ENCODE assay signal across 15 cellular contexts in the genomic region with DNA sequence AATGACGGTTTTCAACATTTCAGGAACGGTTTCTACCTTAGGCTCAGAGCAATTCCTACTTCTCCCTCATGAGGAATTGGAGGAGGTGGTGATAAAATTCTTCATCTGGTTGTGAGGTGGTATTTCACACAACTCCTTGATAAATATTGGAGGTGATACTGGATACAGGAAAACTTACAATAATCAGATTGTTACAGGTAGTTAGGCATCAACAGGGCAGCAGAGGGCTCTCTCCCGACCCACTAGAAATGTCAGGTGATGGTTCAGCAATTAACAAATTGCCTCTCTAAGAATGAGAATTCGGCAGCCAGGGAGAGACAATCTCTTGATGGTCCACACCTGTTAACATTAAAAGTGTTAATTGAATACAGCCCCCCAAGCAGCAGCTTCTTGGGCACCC. TPM values are rescaled to one million over a fixed set of nuclear protein-coding genes. Genes with fewer than 3 reads are reported as not detected.
A peak's percentile ranks its signal among the peaks of the same experiment; 100 is the strongest.
DNase-seq lines count a peak whose midpoint lies in the region; TF ChIP-seq lines count a peak whose summit lies in the region.
"Had no signal": no experiment of that assay in that cellular context is flagged by ENCODE, and none has a peak within 500 bp of the region (broad histone marks: within the 10 kb centered on the region; RNA-seq: fewer than 3 reads in every experiment).

No MANE protein-coding gene starts in this region.

- no peak overlapping the region for H3K27ac Mint-ChIP-seq in nephron progenitor cell

- DNase-seq in NCI-H748 (lab: John Stamatoyannopoulos, UW; ENCODE audit: unreplicated experiment) (peak; percentile 15), NCI-H748 treated with DMSO at 0.1 percent for 48 hours (lab: John Stamatoyannopoulos, UW) (no peak), GM20000 (ENCODE audit: low spot score) (no peak), SK-MEL-5 (ENCODE audit: low read depth, low spot score) (peak; percentile 21), left kidney (ENCODE audit: low read depth, low spot score) (peak; percentile 22), nephron progenitor cell (no peak), GM19240 (ENCODE audit: insufficient read length, low spot score) (no peak), NCI-H226 (no peak)
- DNase-seq: activated gamma-delta T cell treated with Interleukin-2 at 50 U/mL for 16 hours, DMS153, mesenchymal stem cell, NCI-H1694, NCI-H526 treated with DMSO at 0.1 percent for 48 hours, posterior cingulate gyrus, SK-N-SH had no signal

- H3K27me3 Mint-ChIP-seq in nephron progenitor cell (ENCODE audit: low read depth, poor library complexity): peaks cover 3% of the 10 kb centered on the region

- in situ Hi-C loops in SK-MEL-5 (cut with HindIII; ENCODE audit: low pct_unique_long_range_greater_than_20kb, low sequenced_read_pairs): no loop called here

- no peak overlapping the region for H3K4me3 Mint-ChIP-seq in nephron progenitor cell

- TF ChIP-seq CTCF in GM20000 (IDR thresholded peaks at IDR 0.05; ENCODE audit: extremely low read depth, missing control alignments): peak; percentile 7
- no peak for TF ChIP-seq CTCF in nephron progenitor cell (IDR thresholded peaks at IDR 0.05)

- H3K9me3 Mint-ChIP-seq in nephron progenitor cell: no peaks in the 10 kb centered on the region

- peaks cover 14% of the 10 kb centered on the region for H3K4me1 Mint-ChIP-seq in nephron progenitor cell

- H3K36me3 Mint-ChIP-seq in nephron progenitor cell (ENCODE audit: low read depth): peaks cover 34% of the 10 kb centered on the region

RNA-seq across cellular contexts. Expression of gene ZNF786, which starts 22.6 kb away (rescaled TPM):
- 4.6 and 4.9 TPM in 2 replicates for total RNA-seq in SK-MEL-5 (2014; rRNA removed; shearing (Covaris generic))
- polyA plus RNA-seq in SK-MEL-5 (2015; cell fraction: cytosol; rRNA removed): 5.5 and 6.3 TPM in 2 replicates
- polyA plus RNA-seq in SK-MEL-5 (2015; cell fraction: nucleus; rRNA removed): 8.1 and 9.7 TPM in 2 replicates

RNA-seq across cellular contexts. Expression of gene PDIA4, which starts 39.6 kb away (rescaled TPM):
- total RNA-seq in SK-MEL-5 (2014; rRNA removed; shearing (Covaris generic)): 384 and 385 TPM in 2 replicates
- 486 and 568 TPM in 2 replicates for polyA plus RNA-seq in SK-MEL-5 (2015; cell fraction: cytosol; rRNA removed)
- polyA plus RNA-seq in SK-MEL-5 (2015; cell fraction: nucleus; rRNA removed): 104 and 207 TPM in 2 replicates

RNA-seq across cellular contexts. Expression of gene ZNF425, which starts 58.3 kb away (rescaled TPM):
- 1.5 and 1.7 TPM in 2 replicates for total RNA-seq in SK-MEL-5 (2014; rRNA removed; shearing (Covaris generic))
- 3.7 and 3.8 TPM in 2 replicates for polyA plus RNA-seq in SK-MEL-5 (2015; cell fraction: cytosol; rRNA removed)
- polyA plus RNA-seq in SK-MEL-5 (2015; cell fraction: nucleus; rRNA removed): 0.96 and 1.8 TPM in 2 replicates

Comparison
In these comparisons a context has a peak if more than half of its experiments do, and no peak if none do; other contexts are left out.
1. DNase-seq: peak in NCI-H748 (single experiment), SK-MEL-5 (single experiment) and left kidney (single experiment); none in NCI-H748 treated with DMSO at 0.1 percent for 48 hours (single experiment), GM20000 (single experiment), nephron progenitor cell (single experiment), GM19240 (single experiment) and NCI-H226 (single experiment).